ENCODE assay signal across 15 cellular contexts in the genomic region with DNA sequence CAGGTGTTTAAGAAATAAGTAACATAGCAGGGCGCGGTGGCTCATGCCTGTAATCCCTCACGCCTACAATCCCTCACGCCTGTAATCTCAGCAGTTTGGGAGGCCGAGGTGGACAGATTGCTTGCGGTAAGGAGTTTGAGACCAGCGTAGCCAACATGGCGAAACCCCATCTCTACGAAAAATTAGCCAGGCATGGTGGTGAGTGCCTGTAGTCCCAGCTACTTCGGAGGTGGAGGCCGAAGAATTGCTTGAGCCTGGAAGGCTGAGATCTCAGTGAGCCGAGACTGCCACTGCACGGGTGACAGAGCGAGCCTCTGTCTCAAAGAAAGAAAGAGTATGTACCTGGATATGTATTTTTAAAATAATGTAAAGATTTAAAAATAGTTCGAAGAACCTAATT. TPM values are rescaled to one million over a fixed set of nuclear protein-coding genes. Genes with fewer than 3 reads are reported as not detected.
A peak's percentile ranks its signal among the peaks of the same experiment; 100 is the strongest.
DNase-seq lines count a peak whose midpoint lies in the region; ATAC-seq, FAIRE-seq and TF ChIP-seq lines count a peak whose summit lies in the region.
"Not testable (repeated sequence)": the region's sequence is repeated elsewhere in the genome, so short reads cannot be mapped to it uniquely, and the experiment has no call there.
"Had no signal": no experiment of that assay in that cellular context is flagged by ENCODE, and none has a peak within 500 bp of the region (broad histone marks: within the 10 kb centered on the region; RNA-seq: fewer than 3 reads in every experiment).

No MANE protein-coding gene starts in this region.

- not testable (repeated sequence) for TF ChIP-seq POLR2A in transverse colon (IDR thresholded peaks at IDR 0.05)

- peak; percentile 96 for FAIRE-seq in HTR-8/SVneo (lab: Jason Lieb, UNC)

- H3K4me1 Mint-ChIP-seq in CD8-positive, alpha-beta T cell (ENCODE audit: low read depth): peaks cover 73% of the 10 kb centered on the region
- peaks cover 80% of the 10 kb centered on the region for H3K4me1 Mint-ChIP-seq in activated naive CD8-positive, alpha-beta T cell treated with anti-CD3 and anti-CD28 coated beads, Interleukin-2, amount 50 U/mL, for 24 hours
- H3K4me1 Mint-ChIP-seq in memory B cell: peaks cover 14% of the 10 kb centered on the region

- not testable (repeated sequence) for ATAC-seq in CD8-positive, alpha-beta T cell; activated naive CD8-positive, alpha-beta T cell treated with anti-CD3 and anti-CD28 coated beads, Interleukin-2, amount 50 U/mL, for 24 hours; memory B cell (ENCODE audit: low read depth)
- peak in 1 of 4 donors; percentile 21 for ATAC-seq in psoas muscle

- POLR2A ChIA-PET in CD8-positive, alpha-beta T cell (lab: Charles Lee): interaction anchor here (0.8 to 4.2 kb wide), 7 partner anchors 10 to 163 kb away, joined by 3 to 23 read pairs (median 4); no protein-coding TSS in a partner anchor
- POLR2A ChIA-PET in RWPE1 (lab: Yijun Ruan, JAX; ENCODE audit: low non-redundant PET): not testable (repeated sequence)

- H3K27ac ChIP-seq in CD8-positive, alpha-beta T cell (ENCODE audit: low read depth, low read length): peak overlapping the region; percentile 95
- H3K27ac ChIP-seq in RWPE1 (peak overlapping the region; percentile 78), epithelial cell of prostate (peak overlapping the region; percentile 79), psoas muscle (peak overlapping the region; percentile 34), transverse colon (peak overlapping the region; percentile 67 to 77 (median 71))

- DNase-seq in CD8-positive, alpha-beta T cell; HTR-8/SVneo (ENCODE audit: insufficient read length, low spot score); RWPE1 (ENCODE audit: low spot score); activated naive CD8-positive, alpha-beta T cell treated with anti-CD3 and anti-CD28 coated beads, Interleukin-2, amount 50 U/mL, for 24 hours; epithelial cell of prostate (ENCODE audit: low read depth, low spot score); memory B cell (ENCODE audit: low spot score in 2 of 2); psoas muscle; transverse colon: not testable (repeated sequence)

- H3K4me3 Mint-ChIP-seq in CD8-positive, alpha-beta T cell: peak overlapping the region; percentile 63
- peak overlapping the region; percentile 75 for H3K4me3 Mint-ChIP-seq in activated naive CD8-positive, alpha-beta T cell treated with anti-CD3 and anti-CD28 coated beads, Interleukin-2, amount 50 U/mL, for 24 hours
- peak overlapping the region; percentile 77 for H3K4me3 Mint-ChIP-seq in memory B cell

- peaks cover 87% of the 10 kb centered on the region for H3K4me1 ChIP-seq in CD8-positive, alpha-beta T cell (ENCODE audit: insufficient read depth, low read length)
- H3K4me1 ChIP-seq in psoas muscle: not testable (repeated sequence)
- H3K4me1 ChIP-seq in transverse colon: peaks cover 4 to 40% (median 11%) of the 10 kb centered on the region in 4 donors

- CTCF ChIA-PET in CD8-positive, alpha-beta T cell (lab: Charles Lee): interaction anchor here (1.5 to 1.9 kb wide), 2 partner anchors 160 to 164 kb away, joined by 5 read pairs; no protein-coding TSS in a partner anchor
- CTCF ChIA-PET in RWPE1 (lab: Yijun Ruan, JAX): interaction anchor here (0.7 kb wide), 1 partner anchor 10 kb away, joined by 4 read pairs; no protein-coding TSS in a partner anchor

- not testable (repeated sequence) for H3K27me3 Mint-ChIP-seq in CD8-positive, alpha-beta T cell (ENCODE audit: low read depth); activated naive CD8-positive, alpha-beta T cell treated with anti-CD3 and anti-CD28 coated beads, Interleukin-2, amount 50 U/mL, for 24 hours; memory B cell

- in situ Hi-C loops in transverse colon (cut with MboI; ENCODE audit: low pct_ligation_motif_present in 1 of 4, low pct_unique_long_range_greater_than_20kb in 1 of 4, low sequenced_read_pairs in 3 of 4): not testable (repeated sequence)

- WGBS in psoas muscle, 3 donors: 67 to 85% (median 77%) methylated on average over 15 of the region's 15 CpGs
- WGBS in transverse colon (ENCODE audit: low coverage in 1 of 2), 2 donors: 75 to 81% methylated on average over 15 of the region's 15 CpGs

- intact Hi-C loops in CD8-positive, alpha-beta T cell (cut with DNase I, micrococcal nuclease): loop anchor here (10.0 kb wide), 2 partner anchors 721 to 731 kb away; partner anchors contain the start of gene CLEC2D (in 1 of the 2)
- intact Hi-C loops in psoas muscle (cut with DNase I); transverse colon (cut with DNase I; ENCODE audit: low total_unique reads): not testable (repeated sequence)

- not testable (repeated sequence) for H3K36me3 ChIP-seq in CD8-positive, alpha-beta T cell (ENCODE audit: insufficient read depth, low read length); psoas muscle (ENCODE audit: insufficient read depth in 1 of 2, low read depth in 1 of 2); transverse colon

- not testable (repeated sequence) for H3K27me3 ChIP-seq in CD8-positive, alpha-beta T cell (ENCODE audit: insufficient read depth, low read length); psoas muscle (ENCODE audit: insufficient read depth in 3 of 3, low read length in 2 of 3); transverse colon

- H3K4me3 ChIP-seq in CD8-positive, alpha-beta T cell (ENCODE audit: low read depth, low read length); transverse colon: not testable (repeated sequence)
- peak overlapping the region; percentile 12 for H3K4me3 ChIP-seq in psoas muscle

- H3K27ac Mint-ChIP-seq in CD8-positive, alpha-beta T cell: peak overlapping the region; percentile 60
- peak overlapping the region; percentile 96 for H3K27ac Mint-ChIP-seq in activated naive CD8-positive, alpha-beta T cell treated with anti-CD3 and anti-CD28 coated beads, Interleukin-2, amount 50 U/mL, for 24 hours
- H3K27ac Mint-ChIP-seq in memory B cell: peak overlapping the region; percentile 98

- H3K36me3 Mint-ChIP-seq in CD8-positive, alpha-beta T cell: peaks cover 19% of the 10 kb centered on the region
- peaks cover 13% of the 10 kb centered on the region for H3K36me3 Mint-ChIP-seq in activated naive CD8-positive, alpha-beta T cell treated with anti-CD3 and anti-CD28 coated beads, Interleukin-2, amount 50 U/mL, for 24 hours (ENCODE audit: low read depth)
- not testable (repeated sequence) for H3K36me3 Mint-ChIP-seq in memory B cell

- H3K9me3 Mint-ChIP-seq in CD8-positive, alpha-beta T cell; activated naive CD8-positive, alpha-beta T cell treated with anti-CD3 and anti-CD28 coated beads, Interleukin-2, amount 50 U/mL, for 24 hours; memory B cell: not testable (repeated sequence)

- not testable (repeated sequence) for H3K9me3 ChIP-seq in CD8-positive, alpha-beta T cell (ENCODE audit: low read length); psoas muscle; transverse colon

- not testable (repeated sequence) for TF ChIP-seq EP300 in transverse colon (IDR thresholded peaks at IDR 0.05; ENCODE audit: low read depth)

- TF ChIP-seq CTCF in CD8-positive, alpha-beta T cell (IDR thresholded peaks at IDR 0.05); RWPE1 (conservative IDR thresholded peaks at IDR 0.05; ENCODE audit: low read depth); psoas muscle (IDR thresholded peaks at IDR 0.05); transverse colon (IDR thresholded peaks at IDR 0.05): not testable (repeated sequence)

RNA-seq across cellular contexts. Expression of gene KLRK1, which starts 6.3 kb away (rescaled TPM):
- 100 to 1,000 TPM; 238 to 242 TPM for total RNA-seq in CD8-positive, alpha-beta T cell
- under 1 TPM in 3 of 4 donors, not detected in 1; 0.28 to 0.47 (median 0.34) TPM for total RNA-seq in psoas muscle
- polyA plus RNA-seq in psoas muscle: under 1 TPM; 0.09 to 0.55 (median 0.25) TPM
- total RNA-seq in transverse colon: 1 to 10 TPM in 3 of 4 donors, not detected in 1; 4.9 to 5.4 (median 5.0) TPM
- total RNA-seq: G401, GM23338, lung microvascular endothelial cell had no signal
- polyA plus RNA-seq: GM23338 had no signal

RNA-seq across cellular contexts. Expression of gene KLRC4, which starts 13.4 kb away (rescaled TPM):
- total RNA-seq in CD8-positive, alpha-beta T cell: 10 to 100 TPM; 14.3 to 16.0 TPM
- total RNA-seq in psoas muscle: not detected
- polyA plus RNA-seq in psoas muscle: under 1 TPM in 1 of 3 donors, not detected in 2; 0.23 TPM
- 1 to 10 TPM in 2 of 4 donors, not detected in 2; 1.4 to 2.2 TPM for total RNA-seq in transverse colon
- total RNA-seq: CD4-positive, alpha-beta T cell; G401; GM23338; lung microvascular endothelial cell; Right ventricle myocardium superior; skeletal muscle tissue had no signal
- polyA plus RNA-seq: GM23338 had no signal

RNA-seq across cellular contexts. Expression of gene KLRC3, which starts 24.2 kb away (rescaled TPM):
- 1 to 10 TPM; 5.2 to 6.2 TPM for total RNA-seq in CD8-positive, alpha-beta T cell
- total RNA-seq in psoas muscle (not detected), transverse colon (not detected)
- not detected for polyA plus RNA-seq in psoas muscle
- total RNA-seq: CD4-positive, alpha-beta T cell; G401; GM23338; lung microvascular endothelial cell; Right ventricle myocardium superior; skeletal muscle tissue; upper lobe of right lung had no signal
- polyA plus RNA-seq: GM23338 had no signal

RNA-seq across cellular contexts. Expression of gene KLRC2, which starts 39.6 kb away (rescaled TPM):
- 1 to 10 TPM; 2.8 to 3.6 TPM for total RNA-seq in CD8-positive, alpha-beta T cell
- total RNA-seq in psoas muscle (not detected), transverse colon (1 to 10 TPM in 2 of 4 donors, under 1 TPM in 1, not detected in 1; 0.80 to 6.8 (median 4.0) TPM)
- polyA plus RNA-seq in psoas muscle: not detected
- total RNA-seq: G401, GM23338, lung microvascular endothelial cell, Right ventricle myocardium superior had no signal
- polyA plus RNA-seq: GM23338 had no signal

RNA-seq across cellular contexts. Expression of gene KLRC1, which starts 57.0 kb away (rescaled TPM):
- total RNA-seq in CD8-positive, alpha-beta T cell: 1 to 10 TPM; 3.4 to 4.0 TPM
- total RNA-seq in psoas muscle (under 1 TPM in 1 of 4 donors, not detected in 3; 0.40 TPM), transverse colon (1 to 10 TPM in 2 of 4 donors, not detected in 2; 1.4 to 2.6 TPM)
- polyA plus RNA-seq in psoas muscle: under 1 TPM; 0.05 to 0.14 (median 0.06) TPM
- total RNA-seq: CD4-positive, alpha-beta T cell; G401; GM23338; lung microvascular endothelial cell; Right ventricle myocardium superior had no signal
- polyA plus RNA-seq: GM23338 had no signal

Comparison
In these comparisons a context has a peak if more than half of its experiments do, and no peak if none do; other contexts are left out.
1. H3K27ac ChIP-seq: peak in every context shown above with its lines; median percentile 95 in CD8-positive, alpha-beta T cell; 79 in epithelial cell of prostate; 78 in RWPE1; 71 in transverse colon; 34 in psoas muscle.
2. RNA of gene KLRK1, which starts 6.3 kb away (total RNA-seq): 238 to 242 TPM in CD8-positive, alpha-beta T cell; 4.9 to 5.4 TPM in transverse colon and 0.28 to 0.47 TPM in psoas muscle; every median in the first group is over 10 times any median in the second.
3. RNA of gene KLRC4, which starts 13.4 kb away (total RNA-seq): 14.3 to 16.0 TPM in CD8-positive, alpha-beta T cell; 1.4 to 2.2 TPM in transverse colon and not detected in psoas muscle; every median in the first group is over 4 times any median in the second.
4. RNA of gene KLRC3, which starts 24.2 kb away (total RNA-seq): 5.2 to 6.2 TPM in CD8-positive, alpha-beta T cell; not detected in transverse colon and not detected in psoas muscle; every median in the first group is over 4 times any median in the second.
5. Peak in every context shown above with its lines, with median percentiles within 50 percentile points of each other: H3K27ac Mint-ChIP-seq and H3K4me3 Mint-ChIP-seq.